In genomic region chr16:8453359-8453758, GRCh38 we compare ENCODE assay signal across 3 cellular contexts.
"Had no signal": no experiment of that assay in that cellular context is flagged by ENCODE, and none has a peak within 500 bp of the region (broad histone marks: within the 10 kb centered on the region; RNA-seq: fewer than 3 reads in every experiment).

No MANE protein-coding gene starts in this region.

- DNase-seq: GDM1, GF-D8 had no signal

- H3K4me3 ChIP-seq: GM12878 had no signal

- ATAC-seq: GM12878 had no signal
